8 cellular contexts compared by ENCODE assay signal in the genomic region with DNA sequence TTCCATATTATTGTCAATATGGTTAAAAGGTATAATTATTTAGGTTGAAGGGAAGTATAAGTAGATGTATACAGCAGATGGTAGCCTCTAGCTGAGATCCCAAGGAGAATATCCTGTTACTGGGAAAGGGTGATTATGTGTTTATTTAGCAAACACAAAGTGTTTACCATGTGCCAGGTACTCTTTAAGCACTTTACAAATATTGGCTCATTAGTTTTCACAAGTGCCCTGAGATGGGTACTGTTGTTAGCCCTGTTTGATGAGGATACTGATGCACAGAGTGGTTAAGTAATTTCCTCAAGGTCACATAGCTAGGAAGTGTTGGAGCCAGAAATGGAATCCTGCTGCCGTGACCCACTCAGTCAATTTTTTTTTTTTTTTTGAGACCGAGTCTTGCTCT.
A peak's percentile ranks its signal among the peaks of the same experiment; 100 is the strongest.
DNase-seq lines count a peak whose midpoint lies in the region.

No MANE protein-coding gene starts in this region.

- DNase-seq in DMS53 (lab: John Stamatoyannopoulos, UW) (peak; percentile 92), NCI-H1092 (lab: John Stamatoyannopoulos, UW) (peak; percentile 61), NCI-H1417 treated with DMSO at 0.1 percent for 48 hours (lab: John Stamatoyannopoulos, UW) (peak; percentile 78), NCI-H2081 (lab: John Stamatoyannopoulos, UW) (peak; percentile 53 to 85), NCI-H2171 (lab: John Stamatoyannopoulos, UW) (peak; percentile 28), NCI-H510A (lab: John Stamatoyannopoulos, UW) (peak; percentile 44), NCI-H774 (lab: John Stamatoyannopoulos, UW) (peak; percentile 48), SHP77 treated with DMSO at 0.1 percent for 48 hours (lab: John Stamatoyannopoulos, UW) (peak; percentile 78)

Comparison
In these comparisons a context has a peak if more than half of its experiments do, and no peak if none do; other contexts are left out.
1. Peak in every context shown above with its lines: DNase-seq.
2. DNase-seq: peak in every context shown above with its lines; median percentile 92 in DMS53; 78 in NCI-H1417 treated with DMSO at 0.1 percent for 48 hours; 78 in SHP77 treated with DMSO at 0.1 percent for 48 hours; 69 in NCI-H2081; 61 in NCI-H1092; 48 in NCI-H774; 44 in NCI-H510A; 28 in NCI-H2171.